In the genomic region with DNA sequence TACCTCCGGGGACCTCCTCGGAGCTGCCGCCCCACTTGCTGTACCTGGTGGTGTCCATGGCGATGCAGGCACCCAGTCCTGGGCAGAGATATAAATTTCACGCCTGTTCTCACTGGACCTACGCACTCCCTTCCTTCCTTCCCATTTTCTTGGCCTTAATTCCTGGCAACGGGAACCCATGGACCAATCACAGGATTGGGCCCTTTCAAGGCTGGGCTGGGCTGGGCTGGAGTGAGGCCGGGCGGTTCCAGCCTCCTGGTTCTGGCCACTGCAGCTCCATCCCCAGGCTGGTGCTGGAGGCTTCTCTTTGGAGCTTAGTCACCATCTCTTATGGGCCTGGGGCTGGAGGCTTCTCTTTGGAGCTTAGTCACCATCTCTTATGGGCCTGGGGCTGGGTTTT, we compare ENCODE assay signal across 20 cellular contexts. TPM values are rescaled to one million over a fixed set of nuclear protein-coding genes. Genes with fewer than 3 reads are reported as not detected.
DNase-seq lines count a peak whose midpoint lies in the region; ATAC-seq, FAIRE-seq and TF ChIP-seq lines count a peak whose summit lies in the region.
"Had no signal": no experiment of that assay in that cellular context is flagged by ENCODE, and none has a peak within 500 bp of the region (broad histone marks: within the 10 kb centered on the region; RNA-seq: fewer than 3 reads in every experiment).

Gene CLEC4G (minus strand): TSS at position 66 of the 400 bp plus-strand sequence. CDS start 8 bp downstream, at position 58.

- H3K27ac ChIP-seq in PC-3 (ENCODE audit: low read length) = no peak within 1 kb of the TSS
- H3K27ac ChIP-seq in kidney (ENCODE audit: low read depth in 2 of 2, low read length in 2 of 2) = no peak within 1 kb of the TSS
- no peak within 1 kb of the TSS for H3K27ac ChIP-seq in neuronal stem cell (replicated peaks; ENCODE audit: low read length)

- no peak within 1 kb of the TSS for H2BK5ac ChIP-seq in neuronal stem cell (ENCODE audit: low read length)

- H3F3A ChIP-seq in PC-3 (ENCODE audit: low read length, unreplicated experiment) = no peaks in the 10 kb centered on the region

- CTCF ChIA-PET in PC-3 (lab: Charles Lee) = no interaction called here

- no peak within 1 kb of the TSS for H2AK5ac ChIP-seq in neuronal stem cell (ENCODE audit: low read depth, low read length)

- no peak for FAIRE-seq in kidney (lab: Jason Lieb, UNC)
- FAIRE-seq: H54, RCC 7860 had no signal

- no peaks in the 10 kb centered on the region for H3K79me1 ChIP-seq in neuronal stem cell (ENCODE audit: low read depth, low read length)

- TF ChIP-seq CTCF in PC-3 (conservative IDR thresholded peaks at IDR 0.05; ENCODE audit: low read depth, low read length) = no peak
- TF ChIP-seq CTCF in kidney (IDR thresholded peaks at IDR 0.05; ENCODE audit: borderline replicate concordance, extremely low read depth, insufficient read depth) = no peak

- H3K4me2 ChIP-seq in PC-3 (ENCODE audit: low read length) (no peak within 1 kb of the TSS), neuronal stem cell (ENCODE audit: insufficient read depth, low read length, poor library complexity, severe bottlenecking) (no peak within 1 kb of the TSS)

- H3K4me1 ChIP-seq in PC-3 (ENCODE audit: insufficient read depth, low read length) = no peaks in the 10 kb centered on the region
- no peaks in the 10 kb centered on the region for H3K4me1 ChIP-seq in kidney (ENCODE audit: control insufficient read depth in 1 of 2, insufficient read depth in 1 of 2, low read depth in 1 of 2, low read length in 2 of 2)
- no peaks in the 10 kb centered on the region for H3K4me1 ChIP-seq in neuronal stem cell (ENCODE audit: control insufficient read depth in 2 of 2, insufficient read depth in 1 of 2, low read depth in 1 of 2, low read length in 2 of 2)

- ATAC-seq in PC-3 = peak; percentile 40; the same call in 1 of the 2 replicates

- no peak within 1 kb of the TSS for H3K23ac ChIP-seq in neuronal stem cell (ENCODE audit: low read depth, low read length, poor library complexity)

- peak within 1 kb of the TSS; percentile 17 for H3K18ac ChIP-seq in neuronal stem cell (ENCODE audit: low read length)

- H3K14ac ChIP-seq in neuronal stem cell (ENCODE audit: low read length) = peak within 1 kb of the TSS; percentile 56

- no peak within 1 kb of the TSS for H3K4me3 ChIP-seq in PC-3 (ENCODE audit: low read length)
- no peak within 1 kb of the TSS for H3K4me3 ChIP-seq in kidney (ENCODE audit: low read length in 2 of 2)
- peak within 1 kb of the TSS in 1 of 2 donors; percentile 47 for H3K4me3 ChIP-seq in neuronal stem cell (ENCODE audit: low read length in 2 of 2)

- no peak within 1 kb of the TSS for H4K8ac ChIP-seq in neuronal stem cell (ENCODE audit: low read depth, low read length)

- H4K91ac ChIP-seq in neuronal stem cell (ENCODE audit: low read depth, low read length, poor library complexity) = no peak within 1 kb of the TSS

- H3K9me3 ChIP-seq in PC-3 (ENCODE audit: low read length) (no peaks in the 10 kb centered on the region), kidney (ENCODE audit: control insufficient read depth in 1 of 2, low read length in 2 of 2) (no peaks in the 10 kb centered on the region), neuronal stem cell (replicated peaks in 1 of 2; ENCODE audit: control insufficient read depth in 2 of 2, insufficient read depth in 1 of 2, low read depth in 1 of 2, low read length in 2 of 2) (peaks cover 0 to 2% of the 10 kb centered on the region in 2 donors)

- H2BK15ac ChIP-seq in neuronal stem cell (ENCODE audit: low read length) = no peak within 1 kb of the TSS

- intact Hi-C loops in PC-3 (cut with micrococcal nuclease) (no loop called here), kidney (cut with DNase I) (no loop called here)

- no peak within 1 kb of the TSS for H2AFZ ChIP-seq in PC-3 (ENCODE audit: low read length)
- no peak within 1 kb of the TSS for H2AFZ ChIP-seq in neuronal stem cell (ENCODE audit: low read length)

- no peak within 1 kb of the TSS for H3K9ac ChIP-seq in PC-3 (ENCODE audit: low read length)
- no peak within 1 kb of the TSS for H3K9ac ChIP-seq in kidney (ENCODE audit: low read length in 2 of 2)
- H3K9ac ChIP-seq in neuronal stem cell (ENCODE audit: low read depth, low read length, poor library complexity) = no peak within 1 kb of the TSS

- peaks cover 58% of the 10 kb centered on the region for H3K27me3 ChIP-seq in PC-3 (ENCODE audit: low read length)
- peaks cover 20 to 54% (median 53%) of the 10 kb centered on the region in 3 experiments for H3K27me3 ChIP-seq in neuronal stem cell (ENCODE audit: control insufficient read depth in 3 of 3, insufficient read depth in 3 of 3, low read depth in 1 of 3, low read length in 3 of 3)

- H3K36me3 ChIP-seq in PC-3 (ENCODE audit: low read depth, low read length) = no peaks in the 10 kb centered on the region
- no peaks in the 10 kb centered on the region for H3K36me3 ChIP-seq in kidney (ENCODE audit: control insufficient read depth in 1 of 2, insufficient read depth in 2 of 2, low read length in 2 of 2)
- no peaks in the 10 kb centered on the region for H3K36me3 ChIP-seq in neuronal stem cell (replicated peaks in 1 of 2; ENCODE audit: control insufficient read depth in 2 of 2, insufficient read depth in 2 of 2, low read length in 2 of 2)
- H3K36me3 ChIP-seq: BLaER1 treated with 17β-estradiol and CSF1 and Interleukin-3, amounts not matched to agents 10 nM and 100 nM had no signal

- DNase-seq in ELF-1 (ENCODE audit: low read depth, low spot score) (peak; percentile 14), PC-3 (no peak), kidney (peak; percentile 20), neuronal stem cell (ENCODE audit: low spot score) (no peak), NCI-H1092 treated with DMSO at 0.1 percent for 48 hours (lab: John Stamatoyannopoulos, UW) (no peak), cortex of kidney (lab: John Stamatoyannopoulos, UW) (no peak)
- no peak for DNase-seq in effector CD4-positive, alpha-beta T cell
- DNase-seq: CD8-positive, alpha-beta memory T cell; KBM-7; NCI-H1105 treated with DMSO at 0.1 percent for 48 hours; NCI-H1694; NCI-H2081 treated with DMSO at 0.1 percent for 48 hours; NCI-H748 treated with DMSO at 0.1 percent for 48 hours; NK-92 treated with Interleukin-12 subunit alpha and Interleukin-12 subunit beta, amount 100 ng/mL, for 24 hours; SHP77 had no signal

- H3K9me2 ChIP-seq in PC-3 (replicated peaks; ENCODE audit: low read length) = no peaks in the 10 kb centered on the region

- no peaks in the 10 kb centered on the region for H4K20me1 ChIP-seq in PC-3 (ENCODE audit: low read length)
- H4K20me1 ChIP-seq: BLaER1 treated with 17β-estradiol and CSF1 and Interleukin-3, amounts not matched to agents 10 nM and 100 nM had no signal

- H3K4ac ChIP-seq in neuronal stem cell (ENCODE audit: low read length) = no peak within 1 kb of the TSS

- H2BK120ac ChIP-seq in neuronal stem cell (ENCODE audit: low read depth, low read length) = no peak within 1 kb of the TSS

- POLR2A ChIA-PET in PC-3 (lab: Charles Lee; ENCODE audit: unreplicated experiment) = no interaction called here

- WGBS in neuronal stem cell (ENCODE audit: extremely low coverage in 2 of 2, insufficient read length in 2 of 2, insufficient replicate concordance in 1 of 2), 2 donors = no CpG with 5 or more reads among the region's 9 CpGs

- H3K79me2 ChIP-seq in PC-3 (ENCODE audit: low read length) = no peaks in the 10 kb centered on the region

- H2BK12ac ChIP-seq in neuronal stem cell (ENCODE audit: low read length) = no peak within 1 kb of the TSS

- BruUV-seq in PC-3 (replicated peaks; lab: Mats Ljungman, UMichigan) = no TSS peak

RNA-seq across cellular contexts. Expression of gene CLEC4G, which starts in this region (rescaled TPM):
- total RNA-seq in PC-3 (2014; rRNA removed) (not detected in 2 replicates), kidney (0.72 TPM)
- 1.1 TPM for polyA plus RNA-seq in kidney (ENCODE audit: insufficient read depth, low read depth, low replicate concordance)
- not detected for polyA plus RNA-seq in neuronal stem cell (2013, experiment 1 of 2)
- polyA plus RNA-seq in neuronal stem cell (2013, experiment 2 of 2) = not detected
- total RNA-seq: A673; CD8-positive, alpha-beta memory T cell; NCI-H460 had no signal
- polyA plus RNA-seq: CD8-positive, alpha-beta memory T cell had no signal

Comparison
In these comparisons a context has a peak if more than half of its experiments do, and no peak if none do; other contexts are left out.
1. Peak in ATAC-seq in PC-3; RNA of the gene not detected or under 1 TPM.
2. DNase-seq: peak in ELF-1 (single experiment) and kidney (single experiment); none in PC-3 (single experiment), neuronal stem cell (single experiment), NCI-H1092 treated with DMSO at 0.1 percent for 48 hours (single experiment), effector CD4-positive, alpha-beta T cell (single experiment) and cortex of kidney (single experiment).